In the genomic region with DNA sequence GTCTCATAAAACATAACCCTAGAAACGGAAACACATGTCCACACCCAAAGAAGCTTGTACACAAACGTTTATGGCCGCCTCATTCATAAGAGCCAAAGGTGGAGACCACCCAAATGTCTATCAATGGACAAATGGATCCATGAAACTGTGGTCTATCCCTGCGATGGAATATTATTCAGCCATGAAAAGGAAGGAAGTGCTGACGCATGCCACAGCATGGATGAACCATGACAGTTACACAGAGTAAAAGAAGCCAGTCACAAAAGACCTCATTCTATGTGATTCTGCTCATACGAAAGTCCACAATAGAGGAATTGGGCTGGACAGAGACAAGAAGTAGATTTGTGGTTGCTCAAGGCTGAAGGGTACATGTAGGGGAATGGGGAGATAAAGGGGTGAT, we compare ENCODE assay signal across 22 cellular contexts. TPM values are rescaled to one million over a fixed set of nuclear protein-coding genes. Genes with fewer than 3 reads are reported as not detected.
A peak's percentile ranks its signal among the peaks of the same experiment; 100 is the strongest.
DNase-seq lines count a peak whose midpoint lies in the region; ATAC-seq, FAIRE-seq and TF ChIP-seq lines count a peak whose summit lies in the region.
"Had no signal": no experiment of that assay in that cellular context is flagged by ENCODE, and none has a peak within 500 bp of the region (broad histone marks: within the 10 kb centered on the region; RNA-seq: fewer than 3 reads in every experiment).

No MANE protein-coding gene starts in this region.

- H3K36me3 Mint-ChIP-seq in activated naive CD4-positive, alpha-beta T cell treated with anti-CD3 and anti-CD28 coated beads, Interleukin-2, amount 50 U/mL, for 72 hours: no peaks in the 10 kb centered on the region

- H3K4me3 ChIP-seq in HepG2 (replicated peaks in 1 of 3; ENCODE audit: insufficient read depth in 1 of 3, low read depth in 2 of 3, low read length in 3 of 3) (no peak overlapping the region), right lobe of liver (no peak overlapping the region), KMS-11 (IDR thresholded peaks at IDR 0.05; ENCODE audit: insufficient read depth, low read depth, low read length) (no peak overlapping the region), K562 (no peak overlapping the region), spleen (no peak overlapping the region)
- H3K4me3 ChIP-seq: GM23338 had no signal

- BruUV-seq in HepG2 (replicated peaks; lab: Mats Ljungman, UMichigan): no TSS peak
- no TSS peak for BruUV-seq in K562 (replicated peaks; lab: Mats Ljungman, UMichigan)

- H3K4me1 ChIP-seq in HepG2 (ENCODE audit: insufficient read depth, low read length): peaks cover 79% of the 10 kb centered on the region
- no peaks in the 10 kb centered on the region for H3K4me1 ChIP-seq in right lobe of liver
- H3K4me1 ChIP-seq in KMS-11 (ENCODE audit: low read depth, poor library complexity, severe bottlenecking): peaks cover 97% of the 10 kb centered on the region
- no peaks in the 10 kb centered on the region for H3K4me1 ChIP-seq in K562 (replicated peaks in 1 of 2; ENCODE audit: control insufficient read depth in 2 of 2, insufficient read depth in 2 of 2, low read length in 2 of 2)
- H3K4me1 ChIP-seq in spleen: peaks cover 11 to 98% (median 52%) of the 10 kb centered on the region in 6 donors
- H3K4me1 ChIP-seq: Caco-2 had no signal

- POLR2A ChIA-PET in HepG2 (lab: Yijun Ruan, JAX) (no interaction called here), K562 (lab: Yijun Ruan, JAX) (no interaction called here)

- CTCF ChIA-PET in HepG2 (lab: Yijun Ruan, JAX; ENCODE audit: low intra/inter-chr PET ratio, low total read pairs) (no interaction called here), K562 (lab: Yijun Ruan, JAX; ENCODE audit: low intra/inter-chr PET ratio) (no interaction called here)

- no peak overlapping the region for H3K27ac Mint-ChIP-seq in activated naive CD4-positive, alpha-beta T cell treated with anti-CD3 and anti-CD28 coated beads, Interleukin-2, amount 50 U/mL, for 72 hours
- H3K27ac Mint-ChIP-seq: B cell; CD4-positive, alpha-beta T cell; GM23338; HFFc6; IgD-negative memory B cell had no signal

- intact Hi-C loops in HepG2 (cut with micrococcal nuclease; ENCODE audit: unreplicated experiment): no loop called here
- intact Hi-C loops in right lobe of liver (cut with DNase I): no loop called here
- intact Hi-C loops in K562 (cut with micrococcal nuclease): no loop called here
- intact Hi-C loops in spleen (cut with DNase I; ENCODE audit: low total_unique reads): no loop called here

- TF ChIP-seq EP300 in HepG2 (IDR thresholded peaks at IDR 0.05; ENCODE audit: low read depth in 2 of 2, low read length in 2 of 2): no peak
- TF ChIP-seq EP300 in HepG2 (CRISPR knock-in tag; IDR thresholded peaks at IDR 0.05; ENCODE audit: borderline replicate concordance): no peak
- TF ChIP-seq EP300 in K562 (IDR thresholded peaks at IDR 0.05; ENCODE audit: low read length): no peak

- ATAC-seq in HepG2 (no peak), right lobe of liver (no peak), K562 (no peak)
- ATAC-seq in activated naive CD4-positive, alpha-beta T cell treated with anti-CD3 and anti-CD28 coated beads, Interleukin-2, amount 50 U/mL, for 72 hours: no peak
- ATAC-seq: GM23338 had no signal

- H2AFZ ChIP-seq in HepG2 (ENCODE audit: low read length): no peak overlapping the region
- H2AFZ ChIP-seq in KMS-11 (ENCODE audit: low read depth): no peak overlapping the region
- H2AFZ ChIP-seq in K562 (ENCODE audit: low read depth, low read length): no peak overlapping the region
- H2AFZ ChIP-seq: GM23338 had no signal

- TF ChIP-seq RAD21 in HepG2 (CRISPR knock-in tag; IDR thresholded peaks at IDR 0.05) (no peak), K562 (CRISPR knock-in tag; conservative IDR thresholded peaks at IDR 0.05 in 1 of 2, IDR thresholded peaks at IDR 0.05 in 1 of 2) (no peak)

- no peaks in the 10 kb centered on the region for H3K27me3 ChIP-seq in HepG2 (ENCODE audit: control insufficient read depth in 1 of 2, insufficient read depth in 2 of 2, low read length in 2 of 2)
- H3K27me3 ChIP-seq in right lobe of liver: no peaks in the 10 kb centered on the region
- H3K27me3 ChIP-seq in KMS-11 (ENCODE audit: insufficient read depth, low read depth): no peaks in the 10 kb centered on the region
- peaks cover 7 to 50% of the 10 kb centered on the region in 2 experiments; a peak in 4 of 5 replicates for H3K27me3 ChIP-seq in K562 (ENCODE audit: control insufficient read depth in 2 of 2, insufficient read depth in 2 of 2, low read length in 2 of 2)
- H3K27me3 ChIP-seq in spleen (replicated peaks in 1 of 7): no peaks in the 10 kb centered on the region

- no peak overlapping the region for H3K9ac ChIP-seq in HepG2 (ENCODE audit: insufficient read depth, low read depth, low read length)
- no peak overlapping the region for H3K9ac ChIP-seq in KMS-11
- no peak overlapping the region for H3K9ac ChIP-seq in K562 (ENCODE audit: insufficient read depth in 1 of 2, low read depth in 2 of 2, low read length in 2 of 2)

- H4K20me1 ChIP-seq in HepG2 (ENCODE audit: insufficient read depth, low read length) (peaks cover 98% of the 10 kb centered on the region), KMS-11 (ENCODE audit: insufficient read depth) (no peaks in the 10 kb centered on the region; the same call in 1 of the 2 replicates), K562 (replicated peaks; ENCODE audit: control insufficient read depth, insufficient read depth, low read length) (no peaks in the 10 kb centered on the region; the same call in 1 of the 2 replicates)

- no peaks in the 10 kb centered on the region for H3K9me1 ChIP-seq in K562 (ENCODE audit: control insufficient read depth, insufficient read depth, low read length)

- H3K79me2 ChIP-seq in HepG2 (ENCODE audit: insufficient read depth, low read length) (peaks cover 100% of the 10 kb centered on the region), KMS-11 (ENCODE audit: insufficient read depth, low read depth) (peaks cover 97% of the 10 kb centered on the region), K562 (ENCODE audit: control insufficient read depth, insufficient read depth, low read length) (no peaks in the 10 kb centered on the region)

- H3K36me3 ChIP-seq in HepG2 (replicated peaks in 1 of 2; ENCODE audit: control insufficient read depth in 1 of 2, insufficient read depth in 2 of 2, low read length in 2 of 2): peaks cover 20 to 54% of the 10 kb centered on the region in 2 experiments; a peak in 4 of 5 replicates
- no peaks in the 10 kb centered on the region for H3K36me3 ChIP-seq in right lobe of liver
- no peaks in the 10 kb centered on the region; the same call in 1 of the 2 replicates for H3K36me3 ChIP-seq in KMS-11 (ENCODE audit: insufficient read depth)
- no peaks in the 10 kb centered on the region for H3K36me3 ChIP-seq in K562 (ENCODE audit: control insufficient read depth, insufficient read depth, low read length)
- H3K36me3 ChIP-seq in spleen: peaks cover 0 to 56% (median 0%) of the 10 kb centered on the region in 6 donors

- no peak overlapping the region for H3K4me2 ChIP-seq in HepG2 (ENCODE audit: low read depth, low read length)
- peak overlapping the region; percentile 96 for H3K4me2 ChIP-seq in KMS-11
- H3K4me2 ChIP-seq in K562 (ENCODE audit: insufficient read depth, low read length): no peak overlapping the region
- H3K4me2 ChIP-seq: GM23338 had no signal

- DNase-seq in HepG2 (ENCODE audit: low spot score): no peak
- no peak for DNase-seq in right lobe of liver
- DNase-seq in K562 (ENCODE audit: extremely low read depth in 1 of 4, low spot score in 3 of 4): no peak
- DNase-seq in spleen: no peak
- no peak for DNase-seq in activated naive CD4-positive, alpha-beta T cell treated with anti-CD3 and anti-CD28 coated beads, Interleukin-2, amount 50 U/mL, for 72 hours (ENCODE audit: low spot score in 2 of 2)
- no peak for DNase-seq in SIG-M5 treated with dmso at 0.1 percent for 504 hours (lab: John Stamatoyannopoulos, UW; ENCODE audit: unreplicated experiment)
- DNase-seq in activated CD4-positive, CD25-positive, alpha-beta regulatory T cell treated with anti-CD3 and anti-CD28 coated beads, Interleukin-2, amount 50 U/mL, for 72 hours: no peak
- DNase-seq: Caco-2; CD4-positive, alpha-beta T cell; DMS153; DMS79; GF-D8; HCEC 1CT; HFFc6 had no signal

- no peaks in the 10 kb centered on the region for H3K9me3 Mint-ChIP-seq in activated naive CD4-positive, alpha-beta T cell treated with anti-CD3 and anti-CD28 coated beads, Interleukin-2, amount 50 U/mL, for 72 hours
- H3K9me3 Mint-ChIP-seq: CD4-positive, alpha-beta T cell; GM23338; HFFc6; IgD-negative memory B cell had no signal

- no peak for TF ChIP-seq CTCF in HepG2 (CRISPR knock-in tag; IDR thresholded peaks at IDR 0.05)
- no peak for TF ChIP-seq CTCF in right lobe of liver (IDR thresholded peaks at IDR 0.05)
- no peak for TF ChIP-seq CTCF in KMS-11 (conservative IDR thresholded peaks at IDR 0.05; ENCODE audit: low read depth, low read length)
- no peak for TF ChIP-seq CTCF in K562 (IDR thresholded peaks at IDR 0.05 in 2 of 3, conservative IDR thresholded peaks at IDR 0.05 in 1 of 3; ENCODE audit: insufficient read depth in 2 of 3, low read depth in 1 of 3, low read length in 3 of 3)
- no peak for TF ChIP-seq CTCF in spleen (IDR thresholded peaks at IDR 0.05 in 8 of 11, conservative IDR thresholded peaks at IDR 0.05 in 3 of 11)

- in situ Hi-C loops in HepG2 (cut with HindIII; ENCODE audit: extremely low pct_ligation_motif_present, low pct_unique_long_range_greater_than_20kb) (no loop called here), K562 (cut with MboI) (no loop called here)

- 97% methylated on average over 6 of the region's 6 CpGs for WGBS in HepG2 (ENCODE audit: low lambda C conversion rate)
- WGBS in right lobe of liver (ENCODE audit: insufficient coverage, low coverage, low lambda C conversion rate, missing lambda C conversion rate): 74% methylated on average over 5 of the region's 6 CpGs
- WGBS in K562 (ENCODE audit: insufficient coverage, low coverage, missing lambda C conversion rate): 2% methylated on average over 6 of the region's 6 CpGs
- WGBS in spleen, 5 donors: 85 to 93% (median 90%) methylated on average over 6 of the region's 6 CpGs

- H3K9me3 ChIP-seq in HepG2 (ENCODE audit: low read length) (no peaks in the 10 kb centered on the region), right lobe of liver (no peaks in the 10 kb centered on the region), K562 (replicated peaks; ENCODE audit: control insufficient read depth, insufficient read depth, low read depth, low read length) (no peaks in the 10 kb centered on the region), spleen (no peaks in the 10 kb centered on the region)
- H3K9me3 ChIP-seq: Caco-2 had no signal

- FAIRE-seq in HepG2 (lab: Jason Lieb, UNC) (no peak), K562 (lab: Jason Lieb, UNC) (no peak)
- FAIRE-seq: D721Med, H54, HTR-8/SVneo had no signal

- TF ChIP-seq POLR2A in HepG2 (IDR thresholded peaks at IDR 0.05; ENCODE audit: insufficient read depth in 1 of 2, low read depth in 2 of 2, low read length in 2 of 2) (no peak), right lobe of liver (IDR thresholded peaks at IDR 0.05) (no peak), K562 (conservative IDR thresholded peaks at IDR 0.05) (no peak), spleen (IDR thresholded peaks at IDR 0.05) (no peak)

- H3K27ac ChIP-seq in HepG2 (ENCODE audit: extremely low read length, insufficient read depth, low read length) (no peak overlapping the region), right lobe of liver (no peak overlapping the region), KMS-11 (peak overlapping the region; percentile 79; the same call in 1 of the 2 replicates), K562 (ENCODE audit: extremely low read depth, low read depth, low read length) (no peak overlapping the region), spleen (peak overlapping the region in 5 of 8 donors; percentile 41 to 99 (median 94))
- H3K27ac ChIP-seq: C4-2B had no signal

RNA-seq across cellular contexts. Expression of gene CHST15, which starts 10.8 kb away (rescaled TPM):
- 1.1 and 1.4 TPM in 2 replicates for total RNA-seq in HepG2 (2016; rRNA removed; fragmentation: Illumina TruSeq; extraction: Trizol)
- 1.0 and 1.2 TPM in 2 replicates for total RNA-seq in HepG2 (2016; cell fraction: cytosol; rRNA removed; fragmentation: Illumina TruSeq; extraction: Trizol; ENCODE audit: low read depth)
- total RNA-seq in HepG2 (2016; cell fraction: insoluble cytoplasmic fraction; rRNA removed; fragmentation: Illumina TruSeq; extraction: Trizol): 1.4 and 1.5 TPM in 2 replicates
- total RNA-seq in HepG2 (2016; cell fraction: membrane; rRNA removed; fragmentation: Illumina TruSeq; extraction: Trizol): 2.7 and 2.9 TPM in 2 replicates
- 1.1 and 1.9 TPM in 2 replicates for total RNA-seq in HepG2 (2016; cell fraction: nucleus; rRNA removed; fragmentation: Illumina TruSeq; extraction: Trizol)
- 94.7 and 113 TPM in 2 replicates for polyA plus RNA-seq in HepG2 (2011; rRNA removed)
- 101 and 112 TPM in 2 replicates for polyA plus RNA-seq in HepG2 (2011; cell fraction: cytosol; rRNA removed)
- polyA plus RNA-seq in HepG2 (2011; cell fraction: nucleus; rRNA removed): 181 and 188 TPM in 2 replicates
- polyA plus RNA-seq in HepG2 (2012): 46.0 and 71.6 TPM in 2 replicates
- polyA plus RNA-seq in HepG2 (2016; cell fraction: cytosol; fragmentation: Illumina TruSeq; extraction: Trizol; ENCODE audit: low read depth): 0.27 and 0.52 TPM in 2 replicates
- polyA plus RNA-seq in HepG2 (2016; cell fraction: insoluble cytoplasmic fraction; fragmentation: Illumina TruSeq; extraction: Trizol; ENCODE audit: low read depth): 1.4 TPM in 2 replicates
- 0.68 and 0.92 TPM in 2 replicates for polyA plus RNA-seq in HepG2 (2016; cell fraction: membrane; fragmentation: Illumina TruSeq; extraction: Trizol; ENCODE audit: low read depth)
- 1.1 and 1.9 TPM in 2 replicates for polyA plus RNA-seq in HepG2 (2016; cell fraction: nucleus; fragmentation: Illumina TruSeq; extraction: Trizol; ENCODE audit: insufficient read depth, low read depth)
- 10.5 and 261 TPM in 2 replicates for polyA minus RNA-seq in HepG2 (2011; rRNA and poly(A)+ RNA removed; ENCODE audit: low replicate concordance)
- 111 and 123 TPM in 2 replicates for polyA minus RNA-seq in HepG2 (2011; cell fraction: cytosol; rRNA and poly(A)+ RNA removed)
- 241 and 251 TPM in 2 replicates for polyA minus RNA-seq in HepG2 (2011; cell fraction: nucleus; rRNA and poly(A)+ RNA removed)
- 10 to 100 TPM in 5 of 6 experiments, 1 to 10 TPM in 1; 9.2 to 25.8 (median 11.8) TPM for total RNA-seq in right lobe of liver
- 0.11 and 0.35 TPM in 2 replicates for total RNA-seq in K562 (2011; cell fraction: chromatin; rRNA removed; ENCODE audit: low replicate concordance)
- total RNA-seq in K562 (2011; cell fraction: nucleolus; rRNA removed): 1.1 TPM in 1 of 2 replicates, not detected in the other
- total RNA-seq in K562 (2011; cell fraction: nucleoplasm; rRNA removed): 0.15 TPM in 1 of 2 replicates, not detected in the other
- 0.04 and 0.09 TPM in 2 replicates for total RNA-seq in K562 (2014; rRNA removed)
- 0.15 TPM in 1 of 2 replicates, not detected in the other for total RNA-seq in K562 (2014; rRNA removed; fragmentation: Illumina TruSeq; extraction: Trizol)
- total RNA-seq in K562 (2015; rRNA removed; fragmentation: Illumina TruSeq; extraction: Trizol): 0.04 TPM in 2 replicates
- total RNA-seq in K562 (2021): 0.13 and 0.16 TPM in 2 replicates
- polyA plus RNA-seq in K562 (2011; rRNA removed): 0.07 TPM in 1 of 2 replicates, not detected in the other
- 0.03 and 0.12 TPM in 2 replicates for polyA plus RNA-seq in K562 (2011; cell fraction: cytosol; rRNA removed)
- polyA plus RNA-seq in K562 (2011; cell fraction: nucleus; rRNA removed): 0.04 and 0.18 TPM in 2 replicates
- polyA plus RNA-seq in K562 (2012): 0.19 and 0.25 TPM in 2 replicates
- 0.09 and 0.11 TPM in 2 replicates for polyA plus RNA-seq in K562 (2014; fragmentation: Illumina TruSeq; extraction: Trizol)
- polyA plus RNA-seq in K562 (2014; fragmentation: Nextera tagmentation; extraction: Ambion mirVana): under 1 TPM; 0.07 to 0.08 TPM
- 0.04 and 0.23 TPM in 2 replicates for polyA plus RNA-seq in K562 (2014; rRNA removed)
- 0.04 TPM in 1 of 2 replicates, not detected in the other for polyA minus RNA-seq in K562 (2011; rRNA and poly(A)+ RNA removed)
- 0.27 TPM in 1 of 2 replicates, not detected in the other for polyA minus RNA-seq in K562 (2011; cell fraction: cytosol; rRNA and poly(A)+ RNA removed)
- 0.13 TPM in 1 of 2 replicates, not detected in the other for polyA minus RNA-seq in K562 (2011; cell fraction: nucleus; rRNA and poly(A)+ RNA removed)
- 100 to 1,000 TPM in 6 of 7 donors, 10 to 100 TPM in 1; 78.3 to 133 (median 107) TPM for total RNA-seq in spleen
- 10 to 100 TPM in 1 of 3 donors, 1 to 10 TPM in 2; 6.1 to 10.6 (median 6.3) TPM for polyA plus RNA-seq in spleen
- 1 to 10 TPM in 1 of 2 donors, under 1 TPM in 1; 0.80 to 7.8 TPM for total RNA-seq in activated naive CD4-positive, alpha-beta T cell treated with anti-CD3 and anti-CD28 coated beads, Interleukin-2, amount 50 U/mL, for 72 hours

Comparison
In these comparisons a context has a peak if more than half of its experiments do, and no peak if none do; other contexts are left out.
1. H3K27ac ChIP-seq: peak in KMS-11 (single experiment) and spleen (5 of 8); none in HepG2 (single experiment), right lobe of liver (0 of 3) and K562 (single experiment).